Comparison of ENCODE assay signal across 16 cellular contexts in the genomic region with DNA sequence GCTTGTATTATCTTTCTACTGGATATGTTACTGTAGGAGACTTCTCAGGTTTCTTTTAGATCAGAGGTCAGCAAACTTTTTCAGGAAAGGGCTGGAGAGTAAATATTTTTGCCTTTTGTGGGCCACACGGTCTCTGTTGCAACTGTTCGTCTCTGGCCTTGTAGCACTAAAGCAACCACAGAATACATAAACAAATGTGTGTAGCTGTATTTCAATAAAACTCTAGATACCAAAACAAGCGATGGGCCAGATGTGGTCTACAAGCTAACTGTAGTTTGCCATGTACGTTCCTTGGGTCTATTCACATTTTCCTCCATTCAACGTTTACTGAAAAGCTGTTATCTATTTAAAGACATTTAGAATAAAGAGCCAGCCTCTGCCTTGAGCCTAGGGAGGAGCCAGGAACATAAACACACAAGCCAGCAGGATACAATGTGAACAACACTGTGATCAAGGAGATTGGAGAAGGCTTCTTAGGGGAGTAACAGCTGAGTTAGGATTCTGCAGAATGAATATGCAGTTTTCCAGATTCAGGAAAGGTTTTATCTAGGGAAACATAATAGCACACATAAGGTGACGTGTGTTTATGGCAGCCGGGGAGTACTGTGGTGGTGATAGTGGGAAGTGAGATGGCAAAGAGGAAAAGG. TPM values are rescaled to one million over a fixed set of nuclear protein-coding genes. Genes with fewer than 3 reads are reported as not detected.
DNase-seq lines count a peak whose midpoint lies in the region; ATAC-seq and TF ChIP-seq lines count a peak whose summit lies in the region.
"Had no signal": no experiment of that assay in that cellular context is flagged by ENCODE, and none has a peak within 500 bp of the region (broad histone marks: within the 10 kb centered on the region; RNA-seq: fewer than 3 reads in every experiment).

No MANE protein-coding gene starts in this region.

- H3K27ac Mint-ChIP-seq in endodermal cell, result peak overlapping the region; percentile 40
- H3K27ac Mint-ChIP-seq in neural progenitor cell, result no peak overlapping the region
- H3K27ac Mint-ChIP-seq: activated B cell treated with CpG ODN at 0.5 μM for 24 hours; CD4-positive, alpha-beta T cell; natural killer cell treated with Interleukin-12 subunit alpha and Interleukin-12 subunit beta and Interleukin-15 and Interleukin-18, amount 100 ng/mL, for 72 hours; stimulated activated naive CD8-positive, alpha-beta T cell treated with anti-CD3 and anti-CD28 coated beads, Interleukin-15, Interleukin-2, amounts not matched to agents 100 ng/mL and 50 ng/mL, for 24 hours had no signal

- WGBS in endodermal cell (ENCODE audit: insufficient coverage in 1 of 2, insufficient read length in 1 of 2), 2 experiments, result 88 to 100% methylated on average over 4 to 7 of the region's 7 CpGs
- 50% methylated on average over 7 of the region's 7 CpGs for WGBS in urinary bladder

- no peaks in the 10 kb centered on the region for H3K4me1 ChIP-seq in endodermal cell (ENCODE audit: control insufficient read depth, insufficient read depth, low read length)
- H3K4me1 ChIP-seq in neural progenitor cell, result peaks cover 10% of the 10 kb centered on the region
- H3K4me1 ChIP-seq in urinary bladder (ENCODE audit: insufficient read depth), result no peaks in the 10 kb centered on the region

- no peaks in the 10 kb centered on the region for H3K27me3 Mint-ChIP-seq in endodermal cell (ENCODE audit: insufficient read depth)
- H3K27me3 Mint-ChIP-seq in neural progenitor cell (ENCODE audit: insufficient read depth, low read depth), result no peaks in the 10 kb centered on the region
- H3K27me3 Mint-ChIP-seq: CD4-positive, alpha-beta T cell; natural killer cell treated with Interleukin-12 subunit alpha and Interleukin-12 subunit beta and Interleukin-15 and Interleukin-18, amount 100 ng/mL, for 72 hours; stimulated activated naive CD8-positive, alpha-beta T cell treated with anti-CD3 and anti-CD28 coated beads, Interleukin-15, Interleukin-2, amounts not matched to agents 100 ng/mL and 50 ng/mL, for 24 hours had no signal

- no peaks in the 10 kb centered on the region for H3F3A ChIP-seq in neural progenitor cell (ENCODE audit: low read depth)

- no peak overlapping the region for H3K4me3 ChIP-seq in endodermal cell (ENCODE audit: low read length)
- no peak overlapping the region for H3K4me3 ChIP-seq in neural progenitor cell
- no peak overlapping the region for H3K4me3 ChIP-seq in urinary bladder (ENCODE audit: low read depth, low read length)

- TF ChIP-seq CTCF in endodermal cell (conservative IDR thresholded peaks at IDR 0.05), result no peak
- no peak for TF ChIP-seq CTCF in neural progenitor cell (IDR thresholded peaks at IDR 0.05)

- peak; percentile 42 for DNase-seq in DMS79 treated with DMSO at 0.1 percent for 48 hours (lab: John Stamatoyannopoulos, UW)
- DNase-seq in DMS79 (lab: John Stamatoyannopoulos, UW), result no peak
- DNase-seq in endodermal cell, result no peak
- no peak for DNase-seq in neural progenitor cell (ENCODE audit: low spot score)
- DNase-seq in stimulated activated CD4-positive, alpha-beta T cell treated with anti-CD3 and anti-CD28 coated beads, Interleukin-2, amount 100 ng/mL, for 24 hours, result no peak
- no peak for DNase-seq in RKO (ENCODE audit: low spot score)
- DNase-seq: activated B cell treated with CpG ODN at 0.5 μM for 24 hours; activated gamma-delta T cell; CD4-positive, alpha-beta T cell; dermis blood vessel endothelial cell; NCI-H774; small intestine had no signal

- H3K36me3 ChIP-seq in endodermal cell (ENCODE audit: control insufficient read depth, insufficient read depth, low read length) (no peaks in the 10 kb centered on the region), neural progenitor cell (no peaks in the 10 kb centered on the region), urinary bladder (ENCODE audit: insufficient read depth) (no peaks in the 10 kb centered on the region)

- H2AFZ ChIP-seq in neural progenitor cell (replicated peaks), result peak overlapping the region; percentile 92

- no peak for ATAC-seq in HG02870 (IDR thresholded peaks at IDR 0.05; ENCODE audit: unreplicated experiment)
- ATAC-seq: natural killer cell treated with Interleukin-12 subunit alpha and Interleukin-12 subunit beta and Interleukin-15 and Interleukin-18, amount 100 ng/mL, for 72 hours had no signal

- H3K36me3 Mint-ChIP-seq in endodermal cell (ENCODE audit: low read depth), result no peaks in the 10 kb centered on the region
- no peaks in the 10 kb centered on the region for H3K36me3 Mint-ChIP-seq in neural progenitor cell
- H3K36me3 Mint-ChIP-seq: natural killer cell treated with Interleukin-12 subunit alpha and Interleukin-12 subunit beta and Interleukin-15 and Interleukin-18, amount 100 ng/mL, for 72 hours had no signal

- H4K20me1 ChIP-seq in neural progenitor cell (ENCODE audit: low read depth), result no peaks in the 10 kb centered on the region

- H3K79me2 ChIP-seq in neural progenitor cell (ENCODE audit: low read depth), result no peaks in the 10 kb centered on the region

- H3K4me1 Mint-ChIP-seq in endodermal cell (peaks cover 13% of the 10 kb centered on the region), neural progenitor cell (peaks cover 5% of the 10 kb centered on the region)
- H3K4me1 Mint-ChIP-seq: activated B cell treated with CpG ODN at 0.5 μM for 24 hours had no signal

- no peaks in the 10 kb centered on the region for H3K9me3 Mint-ChIP-seq in endodermal cell
- no peaks in the 10 kb centered on the region for H3K9me3 Mint-ChIP-seq in neural progenitor cell
- H3K9me3 Mint-ChIP-seq: CD4-positive, alpha-beta T cell; natural killer cell treated with Interleukin-12 subunit alpha and Interleukin-12 subunit beta and Interleukin-15 and Interleukin-18, amount 100 ng/mL, for 72 hours had no signal

- H3K9me3 ChIP-seq in endodermal cell (ENCODE audit: control insufficient read depth, low read length) (no peaks in the 10 kb centered on the region), neural progenitor cell (ENCODE audit: low read depth) (no peaks in the 10 kb centered on the region)

- no peaks in the 10 kb centered on the region for H3K27me3 ChIP-seq in endodermal cell (ENCODE audit: control insufficient read depth, insufficient read depth, low read length, poor library complexity, severe bottlenecking)
- no peaks in the 10 kb centered on the region for H3K27me3 ChIP-seq in neural progenitor cell

- H3K27ac ChIP-seq in endodermal cell (ENCODE audit: low read depth, low read length) (no peak overlapping the region), neural progenitor cell (no peak overlapping the region), urinary bladder (ENCODE audit: low read depth) (peak overlapping the region; percentile 24)

- H3K4me2 ChIP-seq in neural progenitor cell, result no peak overlapping the region

- H3K9ac ChIP-seq in endodermal cell (ENCODE audit: extremely low read depth, low read length, poor library complexity, severe bottlenecking) (no peak overlapping the region), neural progenitor cell (no peak overlapping the region)

- H3K4me3 Mint-ChIP-seq in endodermal cell (no peak overlapping the region), neural progenitor cell (no peak overlapping the region)
- H3K4me3 Mint-ChIP-seq: activated B cell treated with CpG ODN at 0.5 μM for 24 hours; CD4-positive, alpha-beta T cell; natural killer cell treated with Interleukin-12 subunit alpha and Interleukin-12 subunit beta and Interleukin-15 and Interleukin-18, amount 100 ng/mL, for 72 hours; stimulated activated naive CD8-positive, alpha-beta T cell treated with anti-CD3 and anti-CD28 coated beads, Interleukin-15, Interleukin-2, amounts not matched to agents 100 ng/mL and 50 ng/mL, for 24 hours had no signal

RNA-seq across cellular contexts. Expression of a gene that starts 33.0 kb away (rescaled TPM):
- total RNA-seq in endodermal cell, result 10 to 100 TPM; 42.4 to 43.3 TPM
- 17.7 TPM for polyA plus RNA-seq in endodermal cell (2013, experiment 1 of 2)
- 20.7 TPM for polyA plus RNA-seq in endodermal cell (2013, experiment 2 of 2)
- total RNA-seq in neural progenitor cell (ENCODE audit: low replicate concordance), result 30.8 and 41.6 TPM in 2 replicates
- total RNA-seq in urinary bladder, result 20.5 TPM
- polyA plus RNA-seq in urinary bladder, result 2.0 TPM
